Comparison of ENCODE assay signal across 11 cellular contexts in the genomic region with DNA sequence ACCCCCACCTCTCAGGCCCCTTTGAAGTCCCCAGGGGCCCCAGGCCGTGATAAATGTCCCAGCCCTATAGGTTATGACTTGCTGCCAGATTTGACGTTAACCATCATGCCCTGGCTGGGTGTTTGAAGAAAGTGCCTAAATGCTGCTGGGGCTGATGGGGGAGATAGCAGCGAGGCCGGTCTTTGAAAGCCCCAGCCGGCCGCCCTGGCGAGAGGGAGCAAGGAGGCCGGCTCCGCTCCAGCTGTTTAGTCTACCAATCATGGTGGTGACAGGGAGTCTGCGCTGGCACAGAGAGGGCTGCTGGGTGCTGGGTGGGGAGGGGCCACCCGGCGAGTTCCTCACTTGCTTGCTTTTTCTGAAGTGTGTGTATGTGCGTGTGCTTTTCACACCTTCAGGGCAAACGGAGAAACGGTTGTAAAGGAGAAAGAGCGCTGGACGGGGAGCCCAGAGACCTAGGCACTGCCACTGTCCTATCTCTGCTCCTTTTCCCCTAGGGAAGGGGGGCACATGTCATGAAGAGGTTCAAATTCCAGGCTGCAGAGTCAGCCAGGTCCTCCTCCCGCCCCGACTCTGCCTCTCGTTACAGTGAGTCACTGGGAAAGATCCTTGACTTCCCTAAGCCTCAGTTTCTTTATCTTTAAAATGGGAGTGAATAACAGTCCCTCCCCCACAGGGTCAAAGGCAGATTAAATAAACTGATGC.
A peak's percentile ranks its signal among the peaks of the same experiment; 100 is the strongest.
DNase-seq lines count a peak whose midpoint lies in the region; FAIRE-seq and TF ChIP-seq lines count a peak whose summit lies in the region.
"Had no signal": no experiment of that assay in that cellular context is flagged by ENCODE, and none has a peak within 500 bp of the region (broad histone marks: within the 10 kb centered on the region; RNA-seq: fewer than 3 reads in every experiment).

No MANE protein-coding gene starts in this region.

- H2AFZ ChIP-seq in astrocyte (ENCODE audit: low read depth, low read length), result peak overlapping the region; percentile 42

- no peaks in the 10 kb centered on the region for H3K36me3 ChIP-seq in astrocyte (ENCODE audit: insufficient read depth, low read length)

- H3K79me2 ChIP-seq in astrocyte (ENCODE audit: insufficient read depth, low read length), result no peaks in the 10 kb centered on the region

- no peak for TF ChIP-seq CTCF in astrocyte (IDR thresholded peaks at IDR 0.05; ENCODE audit: insufficient read depth, low read depth, low read length)

- no peak overlapping the region for H3K27ac ChIP-seq in astrocyte (ENCODE audit: low read depth, low read length)

- FAIRE-seq in astrocyte (lab: Jason Lieb, UNC), result no peak
- FAIRE-seq: A204.1 had no signal

- no peak overlapping the region for H3K27ac Mint-ChIP-seq in astrocyte (ENCODE audit: unreplicated experiment)
- H3K27ac Mint-ChIP-seq: natural killer cell had no signal

- peaks cover 24% of the 10 kb centered on the region for H3K27me3 ChIP-seq in astrocyte (ENCODE audit: insufficient read depth, low read length)

- H3K9me3 Mint-ChIP-seq in astrocyte (ENCODE audit: unreplicated experiment), result no peaks in the 10 kb centered on the region
- H3K9me3 Mint-ChIP-seq: natural killer cell had no signal

- peaks cover 2% of the 10 kb centered on the region for H3K4me1 Mint-ChIP-seq in astrocyte (ENCODE audit: low read depth, unreplicated experiment)

- no peaks in the 10 kb centered on the region for H3K36me3 Mint-ChIP-seq in astrocyte (ENCODE audit: low read depth, unreplicated experiment)
- H3K36me3 Mint-ChIP-seq: natural killer cell had no signal

- H4K20me1 ChIP-seq in astrocyte (ENCODE audit: insufficient read depth, low read length), result no peaks in the 10 kb centered on the region

- H3K9me3 ChIP-seq in astrocyte (ENCODE audit: insufficient read depth, low read depth, low read length), result no peaks in the 10 kb centered on the region

- peaks cover 6% of the 10 kb centered on the region for H3K4me1 ChIP-seq in astrocyte (ENCODE audit: insufficient read depth, low read length)

- H3K9ac ChIP-seq in astrocyte (ENCODE audit: low read length), result no peak overlapping the region

- H3K4me3 Mint-ChIP-seq in astrocyte (ENCODE audit: unreplicated experiment), result no peak overlapping the region
- H3K4me3 Mint-ChIP-seq: natural killer cell had no signal

- peak overlapping the region; percentile 68 for H3K4me2 ChIP-seq in astrocyte (ENCODE audit: low read length)

- no peak overlapping the region for H3K4me3 ChIP-seq in astrocyte (ENCODE audit: insufficient read depth, low read depth, low read length)

- H3K27me3 Mint-ChIP-seq in astrocyte (ENCODE audit: low read depth, unreplicated experiment), result peaks cover 65% of the 10 kb centered on the region

- peak; percentile 14 for DNase-seq in DMS79 treated with DMSO at 0.1 percent for 48 hours (lab: John Stamatoyannopoulos, UW)
- no peak for DNase-seq in DMS79 (lab: John Stamatoyannopoulos, UW)
- peak; percentile 20 for DNase-seq in astrocyte (ENCODE audit: low read depth)
- peak; percentile 58 for DNase-seq in iPS-NIHi11 (ENCODE audit: low spot score)
- peak; percentile 6 for DNase-seq in stromal cell of bone marrow (ENCODE audit: low read depth)
- DNase-seq in GOT3 (lab: John Stamatoyannopoulos, UW), result no peak
- DNase-seq in NCI-H226, result no peak
- no peak for DNase-seq in DMS153 treated with DMSO at 0.1 percent for 48 hours (lab: John Stamatoyannopoulos, UW; ENCODE audit: unreplicated experiment)
- DNase-seq: effector CD8-positive, alpha-beta T cell; natural killer cell had no signal

Comparison
In these comparisons a context has a peak if more than half of its experiments do, and no peak if none do; other contexts are left out.
1. DNase-seq: peak in DMS79 treated with DMSO at 0.1 percent for 48 hours (single experiment), astrocyte (single experiment), iPS-NIHi11 (single experiment) and stromal cell of bone marrow (single experiment); none in DMS79 (single experiment), GOT3 (single experiment), NCI-H226 (single experiment) and DMS153 treated with DMSO at 0.1 percent for 48 hours (single experiment).